ENCODE assay signal across 14 cellular contexts in the genomic region with DNA sequence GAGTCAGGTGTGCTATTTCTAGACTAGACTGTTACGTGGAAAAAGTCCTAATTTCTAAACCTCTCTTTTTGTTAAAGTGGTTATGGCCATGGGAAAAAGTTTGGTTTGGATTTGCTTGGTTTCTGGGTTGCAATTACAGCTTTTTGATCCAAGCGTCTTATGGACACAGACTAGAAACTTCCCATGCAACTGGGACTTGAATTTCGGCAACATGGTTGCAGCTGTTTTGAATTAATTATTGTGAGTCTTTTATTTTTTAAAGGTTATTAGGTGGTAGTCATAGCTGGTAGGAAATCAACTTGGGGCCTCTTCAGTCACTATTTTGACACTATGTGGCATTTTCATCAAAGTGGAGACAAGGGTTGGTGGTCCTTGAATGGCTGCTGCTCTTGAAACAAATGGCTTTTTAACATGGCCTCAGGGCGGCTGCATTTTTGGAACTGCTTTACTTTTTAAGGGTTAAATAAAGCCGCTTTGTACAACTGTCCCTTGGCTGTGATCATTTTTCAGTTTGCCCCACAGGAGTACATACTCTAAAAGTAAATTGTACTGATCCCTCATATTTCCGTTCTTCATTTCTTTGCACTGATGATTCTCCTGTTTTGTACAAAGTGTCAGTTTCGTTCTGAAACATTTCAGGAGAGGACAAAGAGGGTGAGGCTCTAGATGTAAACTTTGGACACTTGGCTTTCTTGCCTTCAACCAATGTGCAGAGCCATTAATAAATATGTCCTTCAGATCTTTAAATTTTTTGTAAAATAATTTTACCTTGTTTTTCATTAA. TPM values are rescaled to one million over a fixed set of nuclear protein-coding genes. Genes with fewer than 3 reads are reported as not detected.
DNase-seq lines count a peak whose midpoint lies in the region; ATAC-seq, FAIRE-seq and TF ChIP-seq lines count a peak whose summit lies in the region.
"Had no signal": no experiment of that assay in that cellular context is flagged by ENCODE, and none has a peak within 500 bp of the region (broad histone marks: within the 10 kb centered on the region; RNA-seq: fewer than 3 reads in every experiment).

No MANE protein-coding gene starts in this region.

- peaks cover 63 to 70% (median 68%) of the 10 kb centered on the region in 3 donors for H3K4me1 ChIP-seq in skeletal muscle tissue (ENCODE audit: control insufficient read depth in 3 of 3, insufficient read depth in 3 of 3, low read length in 3 of 3)

- in situ Hi-C loops in SK-MEL-5 (cut with HindIII; ENCODE audit: low pct_unique_long_range_greater_than_20kb, low sequenced_read_pairs) = no loop called here

- H3K4me3 ChIP-seq in fibroblast of the aortic adventitia (ENCODE audit: low read depth, low read length) (no peak overlapping the region), skeletal muscle tissue (ENCODE audit: low read length in 3 of 3) (no peak overlapping the region)

- no peak for ATAC-seq in HG03439 (IDR thresholded peaks at IDR 0.05; ENCODE audit: unreplicated experiment)
- ATAC-seq in GM21786 (IDR thresholded peaks at IDR 0.05; ENCODE audit: unreplicated experiment) = no peak

- H3K9me3 ChIP-seq in skeletal muscle tissue (ENCODE audit: control insufficient read depth in 3 of 3, low read length in 3 of 3) = no peaks in the 10 kb centered on the region

- H3K9ac ChIP-seq in skeletal muscle tissue (ENCODE audit: low read depth in 1 of 3, low read length in 3 of 3) = no peak overlapping the region
- H3K9ac ChIP-seq: KMS-11 had no signal

- FAIRE-seq in GM12891 (lab: Jason Lieb, UNC) = peak; percentile 55

- TF ChIP-seq CTCF in fibroblast of the aortic adventitia (IDR thresholded peaks at IDR 0.05; ENCODE audit: insufficient read depth, low read length) = no peak

- peak overlapping the region; percentile 48 for H3K27ac ChIP-seq in skeletal muscle tissue (ENCODE audit: low read depth, low read length)
- H3K27ac ChIP-seq: KMS-11 had no signal

- no peak for DNase-seq in GM12891 (ENCODE audit: insufficient read length, low spot score)
- peak; percentile 13 for DNase-seq in SK-MEL-5 (ENCODE audit: low read depth, low spot score)
- peak; percentile 35 for DNase-seq in fibroblast of the aortic adventitia (ENCODE audit: low read depth)
- DNase-seq in inferior parietal cortex (ENCODE audit: extremely low spot score) = no peak
- DNase-seq: activated effector memory CD4-positive, alpha-beta T cell treated with Interleukin-2 at 50 U/mL for 16 hours; H7; naive B cell; NCI-H2107; stimulated activated CD4-positive, alpha-beta T cell treated with anti-CD3 and anti-CD28 coated beads, Interleukin-2, amount 100 ng/mL, for 24 hours had no signal

- no peak for TF ChIP-seq POLR2A in GM12891 (IDR thresholded peaks at IDR 0.05; ENCODE audit: low read depth, low read length)

- no peaks in the 10 kb centered on the region for H3K27me3 ChIP-seq in skeletal muscle tissue (ENCODE audit: control insufficient read depth in 3 of 3, insufficient read depth in 3 of 3, low read length in 3 of 3)

- H3K36me3 ChIP-seq in skeletal muscle tissue (ENCODE audit: control insufficient read depth in 3 of 3, insufficient read depth in 3 of 3, low read length in 3 of 3) = peaks cover 25 to 27% (median 26%) of the 10 kb centered on the region in 3 donors

TF ChIP-seq in GM12891, 5 proteins besides CTCF, POLR2A, EP300 and RAD21:
- TF ChIP-seq POU2F2 (IDR thresholded peaks at IDR 0.05; ENCODE audit: low read depth, low read length) (no peak), POLR2AphosphoS5 (IDR thresholded peaks at IDR 0.05; ENCODE audit: low read depth, low read length) (no peak), PAX5 (IDR thresholded peaks at IDR 0.05; ENCODE audit: insufficient read depth, low read length, severe bottlenecking) (no peak), SPI1 (IDR thresholded peaks at IDR 0.05; ENCODE audit: low read depth, low read length) (no peak), TAF1 (IDR thresholded peaks at IDR 0.05; ENCODE audit: low read depth, low read length) (no peak)

RNA-seq across cellular contexts. Expression of a gene that starts 15.9 kb away (rescaled TPM):
- polyA plus RNA-seq in GM12891 (2012; ENCODE audit: low read depth, missing spikeins) = 210 TPM
- total RNA-seq in SK-MEL-5 (2014; rRNA removed; shearing (Covaris generic)) = 56.1 and 66.5 TPM in 2 replicates
- 199 and 206 TPM in 2 replicates for polyA plus RNA-seq in SK-MEL-5 (2015; cell fraction: cytosol; rRNA removed)
- polyA plus RNA-seq in SK-MEL-5 (2015; cell fraction: nucleus; rRNA removed) = 94.2 and 118 TPM in 2 replicates
- 41.8 and 53.6 TPM in 2 replicates for total RNA-seq in fibroblast of the aortic adventitia (ENCODE audit: low replicate concordance)
- total RNA-seq in skeletal muscle tissue = 59.0 TPM

RNA-seq across cellular contexts. Expression of a gene that starts 41.7 kb away (rescaled TPM):
- 0.36 TPM for polyA plus RNA-seq in GM12891 (2012; ENCODE audit: low read depth, missing spikeins)
- total RNA-seq in SK-MEL-5 (2014; rRNA removed; shearing (Covaris generic)) = not detected in 2 replicates
- not detected in 2 replicates for polyA plus RNA-seq in SK-MEL-5 (2015; cell fraction: cytosol; rRNA removed)
- not detected in 2 replicates for polyA plus RNA-seq in SK-MEL-5 (2015; cell fraction: nucleus; rRNA removed)
- total RNA-seq in fibroblast of the aortic adventitia (ENCODE audit: low replicate concordance) = not detected in 2 replicates
- total RNA-seq in skeletal muscle tissue = 1.0 TPM
- total RNA-seq: dermis blood vessel endothelial cell had no signal

RNA-seq across cellular contexts. Expression of a gene that starts 47.6 kb away (rescaled TPM):
- polyA plus RNA-seq in GM12891 (2012; ENCODE audit: low read depth, missing spikeins) = 10.9 TPM
- total RNA-seq in SK-MEL-5 (2014; rRNA removed; shearing (Covaris generic)) = 16.6 and 17.8 TPM in 2 replicates
- polyA plus RNA-seq in SK-MEL-5 (2015; cell fraction: cytosol; rRNA removed) = 25.9 and 41.7 TPM in 2 replicates
- 17.5 and 18.3 TPM in 2 replicates for polyA plus RNA-seq in SK-MEL-5 (2015; cell fraction: nucleus; rRNA removed)
- total RNA-seq in fibroblast of the aortic adventitia (ENCODE audit: low replicate concordance) (11.1 and 68.2 TPM in 2 replicates), skeletal muscle tissue (38.1 TPM)

RNA-seq across cellular contexts. Expression of a gene that starts 53.3 kb away (rescaled TPM):
- 15.6 TPM for polyA plus RNA-seq in GM12891 (2012; ENCODE audit: low read depth, missing spikeins)
- total RNA-seq in SK-MEL-5 (2014; rRNA removed; shearing (Covaris generic)) = 0.90 and 3.4 TPM in 2 replicates
- 15.3 and 17.1 TPM in 2 replicates for polyA plus RNA-seq in SK-MEL-5 (2015; cell fraction: cytosol; rRNA removed)
- polyA plus RNA-seq in SK-MEL-5 (2015; cell fraction: nucleus; rRNA removed) = 14.0 and 40.1 TPM in 2 replicates
- total RNA-seq in fibroblast of the aortic adventitia (ENCODE audit: low replicate concordance) (4.4 and 6.4 TPM in 2 replicates), skeletal muscle tissue (4.2 TPM)

Comparison
In these comparisons a context has a peak if more than half of its experiments do, and no peak if none do; other contexts are left out.
1. DNase-seq: peak in SK-MEL-5 (single experiment) and fibroblast of the aortic adventitia (single experiment); none in GM12891 (single experiment) and inferior parietal cortex (single experiment).